ENCODE assay signal across 1 cellular context in genomic region chr6:43059168-43060033, GRCh38.
TF ChIP-seq lines count a peak whose summit lies in the region.

TSS of gene KLC4 (plus strand) at chr6:43059631. CDS start at chr6:43061336, 1,705 bp downstream.
TSS of gene MRPL2 (minus strand) at chr6:43059434. CDS start at chr6:43059381, 53 bp downstream.

TF ChIP-seq in HepG2, 621 proteins besides CTCF, POLR2A, EP300 and RAD21 (continued from another document and continues in another):
- TF ChIP-seq ZNF142 (CRISPR knock-in tag; IDR thresholded peaks at IDR 0.05) (peak; percentile 43; the same call in 1 of the 2 replicates), ZNF678 (CRISPR knock-in tag; IDR thresholded peaks at IDR 0.05) (no peak), ZGPAT (CRISPR knock-in tag; IDR thresholded peaks at IDR 0.05) (peak; percentile 59), ISL2 (CRISPR knock-in tag; IDR thresholded peaks at IDR 0.05) (peak; percentile 48; the same call in 1 of the 2 replicates), REPIN1 (CRISPR knock-in tag; IDR thresholded peaks at IDR 0.05; ENCODE audit: borderline replicate concordance, low read depth) (peak; percentile 54), ZNF253 (CRISPR knock-in tag; IDR thresholded peaks at IDR 0.05; ENCODE audit: borderline replicate concordance) (no peak), MTF1 (CRISPR knock-in tag; IDR thresholded peaks at IDR 0.05) (no peak; the same call in 1 of the 2 replicates), RNF2 (conservative IDR thresholded peaks at IDR 0.05; ENCODE audit: low read depth) (no peak), ZNF510 (CRISPR knock-in tag; IDR thresholded peaks at IDR 0.05; ENCODE audit: low read depth) (peak; percentile 95; the same call in 1 of the 2 replicates), TCF7L2 (IDR thresholded peaks at IDR 0.05; ENCODE audit: low read depth, low read length) (no peak), TOE1 (CRISPR knock-in tag; IDR thresholded peaks at IDR 0.05) (no peak), IKZF1 (IDR thresholded peaks at IDR 0.05) (no peak), CBX1 (IDR thresholded peaks at IDR 0.05; ENCODE audit: low read depth) (no peak), NFIB (CRISPR knock-in tag; IDR thresholded peaks at IDR 0.05; ENCODE audit: borderline replicate concordance) (no peak), ELF4 (CRISPR knock-in tag; IDR thresholded peaks at IDR 0.05; ENCODE audit: borderline replicate concordance) (no peak), BRD4 (CRISPR knock-in tag; IDR thresholded peaks at IDR 0.05) (no peak), PHF5A (CRISPR knock-in tag; IDR thresholded peaks at IDR 0.05; ENCODE audit: low read depth, unreplicated experiment) (no peak), DNMT3B (CRISPR knock-in tag; conservative IDR thresholded peaks at IDR 0.05) (no peak; the same call in 1 of the 2 replicates), TOPORS (CRISPR knock-in tag; IDR thresholded peaks at IDR 0.05) (no peak), ZBTB43 (CRISPR knock-in tag; conservative IDR thresholded peaks at IDR 0.05) (0 out of 2 replicates have a peak, but pooled peaks have one; percentile 48), TAF1 (CRISPR knock-in tag; IDR thresholded peaks at IDR 0.05) (peak; percentile 86), TFAP4 (IDR thresholded peaks at IDR 0.05; ENCODE audit: borderline replicate concordance, low read depth) (no peak), MTA1 (CRISPR knock-in tag; IDR thresholded peaks at IDR 0.05; ENCODE audit: borderline replicate concordance) (no peak), ZNF776 (CRISPR knock-in tag; IDR thresholded peaks at IDR 0.05) (no peak), SCMH1 (CRISPR knock-in tag; IDR thresholded peaks at IDR 0.05; ENCODE audit: borderline replicate concordance) (no peak), ZNF577 (CRISPR knock-in tag; IDR thresholded peaks at IDR 0.05; ENCODE audit: borderline replicate concordance, low read depth) (no peak), ZNF264 (CRISPR knock-in tag; IDR thresholded peaks at IDR 0.05) (0 out of 2 replicates have a peak, but pooled peaks have one; percentile 23), CEBPB (IDR thresholded peaks at IDR 0.05; ENCODE audit: borderline replicate concordance, low read depth, low read length) (no peak), NCOR1 (IDR thresholded peaks at IDR 0.05; ENCODE audit: borderline replicate concordance, low read length) (peak; percentile 83; the same call in 1 of the 2 replicates), SIN3A (IDR thresholded peaks at IDR 0.05; ENCODE audit: borderline replicate concordance, low read depth, low read length) (peak; percentile 66), ZNF615 (CRISPR knock-in tag; IDR thresholded peaks at IDR 0.05; ENCODE audit: borderline replicate concordance) (no peak), ZNF335 (CRISPR knock-in tag; IDR thresholded peaks at IDR 0.05) (peak; percentile 82; the same call in 1 of the 2 replicates), ARID4A (CRISPR knock-in tag; IDR thresholded peaks at IDR 0.05; ENCODE audit: borderline replicate concordance) (peak; percentile 89), MLXIP (CRISPR knock-in tag; IDR thresholded peaks at IDR 0.05; ENCODE audit: borderline replicate concordance) (no peak), PAX8 (CRISPR knock-in tag; IDR thresholded peaks at IDR 0.05; ENCODE audit: borderline replicate concordance) (no peak), ZNF333 (CRISPR knock-in tag; IDR thresholded peaks at IDR 0.05; ENCODE audit: borderline replicate concordance) (peak; percentile 61), SALL1 (CRISPR knock-in tag; IDR thresholded peaks at IDR 0.05) (peak; percentile 70), ZNF205 (CRISPR knock-in tag; IDR thresholded peaks at IDR 0.05) (no peak; the same call in 1 of the 2 replicates), PCBP2 (optimal IDR thresholded peaks at IDR 0.05; ENCODE audit: low read depth, low read length, poor library complexity, severe bottlenecking) (no peak), RORA (CRISPR knock-in tag; IDR thresholded peaks at IDR 0.05) (no peak), AKAP8 (CRISPR knock-in tag; IDR thresholded peaks at IDR 0.05) (peak; percentile 52; the same call in 1 of the 2 replicates), ZSCAN30 (CRISPR knock-in tag; IDR thresholded peaks at IDR 0.05) (no peak), ARID3A (IDR thresholded peaks at IDR 0.05; ENCODE audit: low read depth, low read length) (no peak; the same call in 1 of the 2 replicates), ZNF251 (CRISPR knock-in tag; IDR thresholded peaks at IDR 0.05) (0 out of 2 replicates have a peak, but pooled peaks have one; percentile 45), LCORL (IDR thresholded peaks at IDR 0.05) (no peak), LCORL (CRISPR knock-in tag; IDR thresholded peaks at IDR 0.05) (no peak), FOXJ3 (CRISPR knock-in tag; IDR thresholded peaks at IDR 0.05; ENCODE audit: borderline replicate concordance) (no peak), RARG (CRISPR knock-in tag; IDR thresholded peaks at IDR 0.05; ENCODE audit: low read depth) (no peak; the same call in 1 of the 2 replicates), POLR2G (IDR thresholded peaks at IDR 0.05; ENCODE audit: low read depth, low read length) (peak; percentile 90), U2AF1 (optimal IDR thresholded peaks at IDR 0.05; ENCODE audit: low read depth, low read length) (no peak)
